Comparison of ENCODE assay signal across 15 cellular contexts in genomic region chr1:107919953-107920352, GRCh38. TPM values are rescaled to one million over a fixed set of nuclear protein-coding genes. Genes with fewer than 3 reads are reported as not detected.
DNase-seq lines count a peak whose midpoint lies in the region; ATAC-seq and TF ChIP-seq lines count a peak whose summit lies in the region.
"Had no signal": no experiment of that assay in that cellular context is flagged by ENCODE, and none has a peak within 500 bp of the region (broad histone marks: within the 10 kb centered on the region; RNA-seq: fewer than 3 reads in every experiment).

No MANE protein-coding gene starts in this region.

- intact Hi-C loops in activated CD4-positive, alpha-beta T cell treated with anti-CD3 and anti-CD28 coated beads for 36 hours (cut with DNase I, micrococcal nuclease): no loop called here
- intact Hi-C loops in activated CD8-positive, alpha-beta T cell treated with anti-CD3 and anti-CD28 coated beads for 36 hours (cut with micrococcal nuclease): no loop called here
- intact Hi-C loops in spleen (cut with DNase I; ENCODE audit: low total_unique reads) (no loop called here), lower lobe of right lung (cut with DNase I) (no loop called here)

- peaks cover 80% of the 10 kb centered on the region for H3K4me1 ChIP-seq in Loucy (ENCODE audit: insufficient read depth, low read length, poor library complexity, severe bottlenecking)
- H3K4me1 ChIP-seq in spleen: peaks cover 13 to 82% (median 33%) of the 10 kb centered on the region in 6 donors
- H3K4me1 ChIP-seq in Peyer's patch: no peaks in the 10 kb centered on the region
- no peaks in the 10 kb centered on the region for H3K4me1 ChIP-seq in lower lobe of right lung
- H3K4me1 ChIP-seq: A549 had no signal

- H2AFZ ChIP-seq in Loucy (ENCODE audit: low read length): no peak overlapping the region

- peak overlapping the region; percentile 50 for H3K4me3 ChIP-seq in Loucy (ENCODE audit: low read length, poor library complexity, severe bottlenecking)
- no peak overlapping the region for H3K4me3 ChIP-seq in spleen
- H3K4me3 ChIP-seq in Peyer's patch: no peak overlapping the region
- no peak overlapping the region for H3K4me3 ChIP-seq in lower lobe of right lung
- H3K4me3 ChIP-seq: A549, cardiac muscle cell had no signal

- H3K36me3 ChIP-seq in Loucy (ENCODE audit: insufficient read depth, low read length): no peaks in the 10 kb centered on the region
- H3K36me3 ChIP-seq in spleen: no peaks in the 10 kb centered on the region
- no peaks in the 10 kb centered on the region for H3K36me3 ChIP-seq in Peyer's patch
- H3K36me3 ChIP-seq in lower lobe of right lung: no peaks in the 10 kb centered on the region
- H3K36me3 ChIP-seq: cardiac muscle cell, WERI-Rb-1 had no signal

- peak overlapping the region; percentile 68 for H3K9ac ChIP-seq in Loucy (ENCODE audit: low read depth, low read length, poor library complexity, severe bottlenecking)

- peaks cover 2% of the 10 kb centered on the region for H3K27me3 Mint-ChIP-seq in activated CD4-positive, alpha-beta T cell treated with anti-CD3 and anti-CD28 coated beads for 36 hours
- no peaks in the 10 kb centered on the region for H3K27me3 Mint-ChIP-seq in activated CD8-positive, alpha-beta T cell treated with anti-CD3 and anti-CD28 coated beads for 36 hours

- WGBS in spleen, 5 donors: 17 to 33% (median 21%) methylated on average over 4 of the region's 4 CpGs

- H3K27ac ChIP-seq in spleen: peak overlapping the region in 6 of 8 donors; percentile 21 to 66 (median 51)
- H3K27ac ChIP-seq in Peyer's patch: no peak overlapping the region
- H3K27ac ChIP-seq in lower lobe of right lung: no peak overlapping the region
- H3K27ac ChIP-seq: A549, cardiac muscle cell, WERI-Rb-1 had no signal

- H3K4me3 Mint-ChIP-seq in activated CD4-positive, alpha-beta T cell treated with anti-CD3 and anti-CD28 coated beads for 36 hours: peak overlapping the region; percentile 34
- H3K4me3 Mint-ChIP-seq in activated CD8-positive, alpha-beta T cell treated with anti-CD3 and anti-CD28 coated beads for 36 hours: peak overlapping the region; percentile 54

- H3K27ac Mint-ChIP-seq in activated CD4-positive, alpha-beta T cell treated with anti-CD3 and anti-CD28 coated beads for 36 hours: no peak overlapping the region
- peak overlapping the region; percentile 69 for H3K27ac Mint-ChIP-seq in activated CD8-positive, alpha-beta T cell treated with anti-CD3 and anti-CD28 coated beads for 36 hours

- TF ChIP-seq POLR2A in spleen (IDR thresholded peaks at IDR 0.05) (no peak), Peyer's patch (IDR thresholded peaks at IDR 0.05) (no peak)

- peaks cover 2% of the 10 kb centered on the region for H3K36me3 Mint-ChIP-seq in activated CD4-positive, alpha-beta T cell treated with anti-CD3 and anti-CD28 coated beads for 36 hours (ENCODE audit: low read depth)
- H3K36me3 Mint-ChIP-seq in activated CD8-positive, alpha-beta T cell treated with anti-CD3 and anti-CD28 coated beads for 36 hours (ENCODE audit: low read depth): peaks cover 13% of the 10 kb centered on the region

- ATAC-seq in activated CD4-positive, alpha-beta T cell treated with anti-CD3 and anti-CD28 coated beads for 36 hours: peak; percentile 69
- peak; percentile 75 for ATAC-seq in activated CD8-positive, alpha-beta T cell treated with anti-CD3 and anti-CD28 coated beads for 36 hours
- no peak for ATAC-seq in lower lobe of right lung
- ATAC-seq: A549 had no signal

- H3F3A ChIP-seq in Loucy (ENCODE audit: low read depth): peaks cover 15% of the 10 kb centered on the region

- no peaks in the 10 kb centered on the region for H3K9me2 ChIP-seq in Loucy (replicated peaks; ENCODE audit: low read depth, low read length)

- H3K9me3 ChIP-seq in Loucy (ENCODE audit: insufficient read depth, low read depth, low read length) (no peaks in the 10 kb centered on the region), spleen (peaks cover 0 to 4% (median 0%) of the 10 kb centered on the region in 8 donors), Peyer's patch (no peaks in the 10 kb centered on the region), lower lobe of right lung (no peaks in the 10 kb centered on the region)
- H3K9me3 ChIP-seq: A549 had no signal

- no peak for DNase-seq in activated CD4-positive, alpha-beta T cell treated with anti-CD3 and anti-CD28 coated beads for 36 hours
- DNase-seq in activated CD4-positive, alpha-beta T cell treated with anti-CD3 and anti-CD28 coated beads for 48 hours: no peak
- no peak for DNase-seq in activated CD8-positive, alpha-beta T cell treated with anti-CD3 and anti-CD28 coated beads for 36 hours
- DNase-seq in spleen (no peak), Peyer's patch (no peak), lower lobe of right lung (no peak), DMS 273 treated with DMSO at 0.1 percent for 48 hours (lab: John Stamatoyannopoulos, UW) (no peak)
- DNase-seq: glutamatergic neuron, NCI-H187 treated with DMSO at 0.1 percent for 48 hours, NCI-H524 treated with DMSO at 0.1 percent for 48 hours, retina, WERI-Rb-1 had no signal

- H3K27me3 ChIP-seq in Loucy (ENCODE audit: insufficient read depth, low read length, poor library complexity, severe bottlenecking) (no peaks in the 10 kb centered on the region), spleen (replicated peaks in 1 of 7) (no peaks in the 10 kb centered on the region), Peyer's patch (no peaks in the 10 kb centered on the region), lower lobe of right lung (ENCODE audit: low read depth) (no peaks in the 10 kb centered on the region)
- H3K27me3 ChIP-seq: cardiac muscle cell had no signal

- POLR2A ChIA-PET in activated CD4-positive, alpha-beta T cell treated with anti-CD3 and anti-CD28 coated beads for 36 hours (lab: Charles Lee): no interaction called here
- POLR2A ChIA-PET in activated CD8-positive, alpha-beta T cell treated with anti-CD3 and anti-CD28 coated beads for 36 hours (lab: Charles Lee): interaction anchor here (0.9 to 1.5 kb wide), 2 partner anchors 12 to 20 kb away, joined by 3 to 5 read pairs; no protein-coding TSS in a partner anchor

- peaks cover 93% of the 10 kb centered on the region for H3K79me2 ChIP-seq in Loucy (ENCODE audit: insufficient read depth, low read length)

- CTCF ChIA-PET in activated CD4-positive, alpha-beta T cell treated with anti-CD3 and anti-CD28 coated beads for 36 hours (lab: Charles Lee): interaction anchor here (0.6 to 0.9 kb wide), 3 partner anchors 14 to 206 kb away, joined by 3 read pairs; no protein-coding TSS in a partner anchor
- CTCF ChIA-PET in activated CD8-positive, alpha-beta T cell treated with anti-CD3 and anti-CD28 coated beads for 36 hours (lab: Charles Lee): interaction anchor here (1.0 to 1.3 kb wide), 3 partner anchors 9 to 22 kb away, joined by 3 to 4 read pairs (median 4); no protein-coding TSS in a partner anchor

- peak overlapping the region; percentile 78 for H3K4me2 ChIP-seq in Loucy (ENCODE audit: low read depth, low read length, poor library complexity, severe bottlenecking)
- H3K4me2 ChIP-seq: A549 had no signal

- peaks cover 4% of the 10 kb centered on the region for H3K9me3 Mint-ChIP-seq in activated CD4-positive, alpha-beta T cell treated with anti-CD3 and anti-CD28 coated beads for 36 hours (ENCODE audit: low read depth)
- H3K9me3 Mint-ChIP-seq in activated CD8-positive, alpha-beta T cell treated with anti-CD3 and anti-CD28 coated beads for 36 hours: peaks cover 5% of the 10 kb centered on the region

- peaks cover 22% of the 10 kb centered on the region for H3K4me1 Mint-ChIP-seq in activated CD4-positive, alpha-beta T cell treated with anti-CD3 and anti-CD28 coated beads for 36 hours
- peaks cover 46% of the 10 kb centered on the region for H3K4me1 Mint-ChIP-seq in activated CD8-positive, alpha-beta T cell treated with anti-CD3 and anti-CD28 coated beads for 36 hours (ENCODE audit: low read depth)

- TF ChIP-seq CTCF in Loucy (conservative IDR thresholded peaks at IDR 0.05; ENCODE audit: low read length) (no peak), spleen (IDR thresholded peaks at IDR 0.05 in 8 of 11, conservative IDR thresholded peaks at IDR 0.05 in 3 of 11) (no peak), Peyer's patch (IDR thresholded peaks at IDR 0.05) (no peak), lower lobe of right lung (IDR thresholded peaks at IDR 0.05) (no peak)
- no peak for TF ChIP-seq CTCF in activated CD8-positive, alpha-beta T cell treated with anti-CD3 and anti-CD28 coated beads for 36 hours (IDR thresholded peaks at IDR 0.05)

- H4K20me1 ChIP-seq in Loucy (ENCODE audit: insufficient read depth, low read length, poor library complexity, severe bottlenecking): peaks cover 85% of the 10 kb centered on the region

RNA-seq across cellular contexts. Expression of gene VAV3, which starts 45.0 kb away (rescaled TPM):
- 1 to 10 TPM; 1.3 to 1.9 TPM for total RNA-seq in activated CD4-positive, alpha-beta T cell treated with anti-CD3 and anti-CD28 coated beads for 36 hours
- total RNA-seq in activated CD8-positive, alpha-beta T cell treated with anti-CD3 and anti-CD28 coated beads for 36 hours: 1 to 10 TPM; 5.3 to 6.2 TPM
- total RNA-seq in spleen (10 to 100 TPM; 28.2 to 63.0 (median 50.0) TPM), Peyer's patch (10 to 100 TPM; 32.1 to 60.9 (median 41.5) TPM), lower lobe of right lung (11.3 TPM)
- 10 to 100 TPM; 10.5 to 13.8 (median 13.1) TPM for polyA plus RNA-seq in spleen

Comparison
In these comparisons a context has a peak if more than half of its experiments do, and no peak if none do; other contexts are left out.
1. ATAC-seq: peak in activated CD4-positive, alpha-beta T cell treated with anti-CD3 and anti-CD28 coated beads for 36 hours (single experiment) and activated CD8-positive, alpha-beta T cell treated with anti-CD3 and anti-CD28 coated beads for 36 hours (single experiment); none in lower lobe of right lung (0 of 2).
2. H3K27ac ChIP-seq: peak in spleen (6 of 8); none in Peyer's patch (0 of 4) and lower lobe of right lung (single experiment).